ENCODE assay signal across 20 cellular contexts in the genomic region with DNA sequence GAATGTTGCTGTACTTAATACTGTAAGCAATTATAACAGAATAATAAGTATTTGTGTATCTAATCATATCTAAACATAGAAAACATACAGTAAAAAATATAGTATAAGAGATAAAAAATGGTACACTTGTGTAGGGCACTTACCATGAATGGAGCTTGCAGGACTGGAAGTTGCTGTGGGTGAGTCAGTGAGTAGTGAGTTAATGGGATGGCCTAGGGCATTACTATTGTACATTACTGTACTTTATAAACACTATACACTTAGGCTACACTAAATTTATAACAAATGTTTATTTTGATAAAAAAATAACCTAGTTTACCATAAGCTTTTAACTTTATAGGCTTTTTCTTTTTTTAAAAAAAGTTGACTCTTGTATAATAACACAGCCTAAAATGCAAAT.
"Had no signal": no experiment of that assay in that cellular context is flagged by ENCODE, and none has a peak within 500 bp of the region (broad histone marks: within the 10 kb centered on the region; RNA-seq: fewer than 3 reads in every experiment).

No MANE protein-coding gene starts in this region.

- ATAC-seq: gastrocnemius medialis; heart right ventricle; left cardiac atrium; left lung; left ventricle myocardium superior; lower lobe of right lung; naive thymus-derived CD4-positive, alpha-beta T cell had no signal

- H3K27ac ChIP-seq: coronary artery, dorsolateral prefrontal cortex, epithelial cell of prostate, esophagus muscularis mucosa, gastrocnemius medialis, heart right ventricle, left lung, lower lobe of right lung had no signal

- H3K4me1 ChIP-seq: esophagus muscularis mucosa, gastrocnemius medialis, heart right ventricle, left lung, lower lobe of right lung had no signal

- H3K4me3 ChIP-seq: coronary artery, dorsolateral prefrontal cortex, esophagus muscularis mucosa, gastrocnemius medialis, heart right ventricle, left lung, lower lobe of right lung had no signal

- H3K36me3 ChIP-seq: esophagus muscularis mucosa, gastrocnemius medialis, heart right ventricle, left lung, lower lobe of right lung had no signal

- H3K27me3 ChIP-seq: dorsolateral prefrontal cortex, esophagus muscularis mucosa, gastrocnemius medialis, heart right ventricle, left lung had no signal

- H3K9me3 ChIP-seq: esophagus muscularis mucosa, gastrocnemius medialis, left lung, lower lobe of right lung had no signal

- DNase-seq: dermis blood vessel endothelial cell; dorsolateral prefrontal cortex; effector CD4-positive, alpha-beta T cell; effector memory CD4-positive, alpha-beta T cell; erythroblast; foreskin melanocyte; gastrocnemius medialis; glutamatergic neuron; head of caudate nucleus; heart right ventricle; hippocampal formation; left cardiac atrium; left lung; left ventricle myocardium superior; lower lobe of right lung; mesenchymal stem cell; naive thymus-derived CD4-positive, alpha-beta T cell had no signal
